Comparison of ENCODE assay signal across 1 cellular context in the genomic region with DNA sequence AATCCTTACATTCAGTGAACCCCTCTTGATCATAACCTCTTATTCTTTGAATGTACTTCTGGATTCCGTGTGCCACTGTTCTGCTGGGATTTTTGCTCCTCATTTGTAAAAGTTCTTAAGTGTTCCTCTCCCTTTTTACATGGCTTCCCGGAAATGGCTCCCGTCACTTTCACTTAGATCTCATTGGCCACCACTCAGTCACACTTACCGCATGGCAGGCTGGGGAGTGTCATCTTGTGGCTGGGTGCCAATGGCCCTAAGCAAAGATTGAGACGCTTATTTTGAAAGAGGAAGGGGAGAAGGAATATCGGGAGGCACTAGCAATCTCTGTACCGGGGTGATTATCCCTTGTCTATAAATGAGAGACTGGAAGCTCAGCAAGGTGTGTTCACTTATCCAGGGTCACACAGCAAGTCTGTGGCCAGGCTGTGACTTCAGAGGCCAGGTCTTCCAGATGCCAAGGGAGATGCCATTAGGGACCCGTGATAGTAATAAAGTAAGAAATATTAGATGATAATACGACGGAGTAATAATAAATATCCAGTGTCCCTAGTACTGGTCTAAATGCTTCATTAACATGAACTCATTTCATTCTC.
TF ChIP-seq lines count a peak whose summit lies in the region.

No MANE protein-coding gene starts in this region.

TF ChIP-seq in IMR-90, 13 proteins besides CTCF, POLR2A, EP300 and RAD21 (continued from another document):
- TF ChIP-seq, protein P1, sequence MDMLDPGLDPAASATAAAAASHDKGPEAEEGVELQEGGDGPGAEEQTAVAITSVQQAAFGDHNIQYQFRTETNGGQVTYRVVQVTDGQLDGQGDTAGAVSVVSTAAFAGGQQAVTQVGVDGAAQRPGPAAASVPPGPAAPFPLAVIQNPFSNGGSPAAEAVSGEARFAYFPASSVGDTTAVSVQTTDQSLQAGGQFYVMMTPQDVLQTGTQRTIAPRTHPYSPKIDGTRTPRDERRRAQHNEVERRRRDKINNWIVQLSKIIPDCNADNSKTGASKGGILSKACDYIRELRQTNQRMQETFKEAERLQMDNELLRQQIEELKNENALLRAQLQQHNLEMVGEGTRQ (IDR thresholded peaks at IDR 0.05; ENCODE audit: low read depth, low read length) = no peak
- TF ChIP-seq MXI1 (IDR thresholded peaks at IDR 0.05; ENCODE audit: borderline replicate concordance, low read depth, low read length) (no peak), MAFK (IDR thresholded peaks at IDR 0.05; ENCODE audit: low read depth, low read length) (no peak), SMC3 (IDR thresholded peaks at IDR 0.05; ENCODE audit: low read depth, low read length) (no peak), BHLHE40 (IDR thresholded peaks at IDR 0.05; ENCODE audit: low read depth, low read length) (no peak), RFX5 (IDR thresholded peaks at IDR 0.05; ENCODE audit: low read depth, low read length) (no peak), NFE2L2 (IDR thresholded peaks at IDR 0.05; ENCODE audit: low read depth, low read length) (no peak), CEBPB (IDR thresholded peaks at IDR 0.05; ENCODE audit: low read depth, low read length) (no peak)
